Comparison of ENCODE assay signal across 11 cellular contexts in genomic region chr14:39762576-39763401, GRCh38.
DNase-seq lines count a peak whose midpoint lies in the region; ATAC-seq and TF ChIP-seq lines count a peak whose summit lies in the region.
"Had no signal": no experiment of that assay in that cellular context is flagged by ENCODE, and none has a peak within 500 bp of the region (broad histone marks: within the 10 kb centered on the region; RNA-seq: fewer than 3 reads in every experiment).

No MANE protein-coding gene starts in this region.

- CTCF ChIA-PET in CD4-positive, alpha-beta memory T cell (lab: Charles Lee; ENCODE audit: partially characterized antibody), result no interaction called here
- CTCF ChIA-PET in activated CD8-positive, alpha-beta T cell treated with anti-CD3 and anti-CD28 coated beads for 36 hours (lab: Charles Lee), result no interaction called here

- peak in 1 of 5 donors; percentile 4 for DNase-seq in CD4-positive, alpha-beta memory T cell
- DNase-seq in activated CD8-positive, alpha-beta T cell treated with anti-CD3 and anti-CD28 coated beads for 36 hours, result peak; percentile 44
- no peak for DNase-seq in NK-92 treated with Interleukin-12 subunit alpha and Interleukin-12 subunit beta, amount 100 ng/mL, for 24 hours (lab: John Stamatoyannopoulos, UW)
- DNase-seq in NCI-H1105 (lab: John Stamatoyannopoulos, UW) (no peak), NCI-H524 treated with DMSO at 0.1 percent for 48 hours (lab: John Stamatoyannopoulos, UW) (no peak)

- H3K4me1 Mint-ChIP-seq in CD4-positive, alpha-beta memory T cell, result peaks cover 0 to 10% (median 7%) of the 10 kb centered on the region in 4 donors
- peaks cover 9% of the 10 kb centered on the region for H3K4me1 Mint-ChIP-seq in activated CD8-positive, alpha-beta T cell treated with anti-CD3 and anti-CD28 coated beads for 36 hours (ENCODE audit: low read depth)

- H3K36me3 ChIP-seq in CD4-positive, alpha-beta memory T cell (ENCODE audit: insufficient read depth, low read length), result no peaks in the 10 kb centered on the region
- H3K36me3 ChIP-seq: vagina had no signal

- peak overlapping the region in 4 of 7 donors; percentile 0 to 57 (median 15) for H3K27ac Mint-ChIP-seq in CD4-positive, alpha-beta memory T cell
- H3K27ac Mint-ChIP-seq in activated CD8-positive, alpha-beta T cell treated with anti-CD3 and anti-CD28 coated beads for 36 hours, result no peak overlapping the region

- POLR2A ChIA-PET in CD4-positive, alpha-beta memory T cell (lab: Charles Lee; ENCODE audit: partially characterized antibody), result no interaction called here
- POLR2A ChIA-PET in activated CD8-positive, alpha-beta T cell treated with anti-CD3 and anti-CD28 coated beads for 36 hours (lab: Charles Lee), result no interaction called here

- no peaks in the 10 kb centered on the region for H3K27me3 ChIP-seq in CD4-positive, alpha-beta memory T cell (ENCODE audit: insufficient read depth, low read length)
- H3K27me3 ChIP-seq: vagina had no signal

- no peaks in the 10 kb centered on the region for H3K27me3 Mint-ChIP-seq in CD4-positive, alpha-beta memory T cell
- H3K27me3 Mint-ChIP-seq in activated CD8-positive, alpha-beta T cell treated with anti-CD3 and anti-CD28 coated beads for 36 hours, result no peaks in the 10 kb centered on the region
- H3K27me3 Mint-ChIP-seq: central memory CD8-positive, alpha-beta T cell had no signal

- no peaks in the 10 kb centered on the region for H3K9me3 ChIP-seq in CD4-positive, alpha-beta memory T cell (ENCODE audit: control insufficient read depth in 1 of 2, low read length in 2 of 2)
- H3K9me3 ChIP-seq: vagina had no signal

- peak; percentile 61 for ATAC-seq in GM19351 (IDR thresholded peaks at IDR 0.05; ENCODE audit: unreplicated experiment)
- ATAC-seq in HG03175 (IDR thresholded peaks at IDR 0.05; ENCODE audit: unreplicated experiment), result peak; percentile 71
- peak; percentile 84 for ATAC-seq in activated CD8-positive, alpha-beta T cell treated with anti-CD3 and anti-CD28 coated beads for 36 hours
- no peak for ATAC-seq in HG02973 (IDR thresholded peaks at IDR 0.05; ENCODE audit: unreplicated experiment)

- peak overlapping the region; percentile 14 to 70 (median 49) for H3K4me3 Mint-ChIP-seq in CD4-positive, alpha-beta memory T cell
- H3K4me3 Mint-ChIP-seq in activated CD8-positive, alpha-beta T cell treated with anti-CD3 and anti-CD28 coated beads for 36 hours, result peak overlapping the region; percentile 15
- H3K4me3 Mint-ChIP-seq: central memory CD8-positive, alpha-beta T cell had no signal

- no peaks in the 10 kb centered on the region for H3K4me1 ChIP-seq in CD4-positive, alpha-beta memory T cell (ENCODE audit: insufficient read depth, low read length)
- H3K4me1 ChIP-seq: vagina had no signal

- intact Hi-C loops in CD4-positive, alpha-beta memory T cell (cut with micrococcal nuclease), result no loop called here
- intact Hi-C loops in activated CD8-positive, alpha-beta T cell treated with anti-CD3 and anti-CD28 coated beads for 36 hours (cut with micrococcal nuclease), result no loop called here

- no peak overlapping the region for H3K27ac ChIP-seq in CD4-positive, alpha-beta memory T cell (ENCODE audit: low read depth, low read length)
- H3K27ac ChIP-seq: skin epidermis, vagina had no signal

- H3K36me3 Mint-ChIP-seq in CD4-positive, alpha-beta memory T cell, result no peaks in the 10 kb centered on the region
- no peaks in the 10 kb centered on the region for H3K36me3 Mint-ChIP-seq in activated CD8-positive, alpha-beta T cell treated with anti-CD3 and anti-CD28 coated beads for 36 hours (ENCODE audit: low read depth)

- H3K4me3 ChIP-seq in CD4-positive, alpha-beta memory T cell (ENCODE audit: low read length in 2 of 2), result no peak overlapping the region
- H3K4me3 ChIP-seq: skin epidermis, vagina had no signal

- no peak for TF ChIP-seq CTCF in activated CD8-positive, alpha-beta T cell treated with anti-CD3 and anti-CD28 coated beads for 36 hours (IDR thresholded peaks at IDR 0.05)

- H3K9me3 Mint-ChIP-seq in CD4-positive, alpha-beta memory T cell, result peaks cover 0 to 3% (median 0%) of the 10 kb centered on the region in 8 donors
- peaks cover 1% of the 10 kb centered on the region for H3K9me3 Mint-ChIP-seq in activated CD8-positive, alpha-beta T cell treated with anti-CD3 and anti-CD28 coated beads for 36 hours
